In genomic region chr5:134523543-134524136, GRCh38 we compare ENCODE assay signal across 1 cellular context.
TF ChIP-seq lines count a peak whose summit lies in the region.

No MANE protein-coding gene starts in this region.

TF ChIP-seq in H1, 55 proteins besides CTCF, POLR2A, EP300 and RAD21:
- TF ChIP-seq USF2 (IDR thresholded peaks at IDR 0.05; ENCODE audit: low read length) (no peak), TCF12 (IDR thresholded peaks at IDR 0.05; ENCODE audit: low read depth, low read length) (no peak), BRCA1 (IDR thresholded peaks at IDR 0.05; ENCODE audit: low read depth, low read length) (no peak), EZH2 (IDR thresholded peaks at IDR 0.05; ENCODE audit: low read depth, low read length, severe bottlenecking) (no peak), JUND (IDR thresholded peaks at IDR 0.05; ENCODE audit: low read length) (no peak), MAX (IDR thresholded peaks at IDR 0.05) (peak; percentile 22; the same call in 1 of the 2 replicates), SIX5 (IDR thresholded peaks at IDR 0.05; ENCODE audit: low read depth, low read length) (no peak)
